30 cellular contexts compared by ENCODE assay signal in the genomic region with DNA sequence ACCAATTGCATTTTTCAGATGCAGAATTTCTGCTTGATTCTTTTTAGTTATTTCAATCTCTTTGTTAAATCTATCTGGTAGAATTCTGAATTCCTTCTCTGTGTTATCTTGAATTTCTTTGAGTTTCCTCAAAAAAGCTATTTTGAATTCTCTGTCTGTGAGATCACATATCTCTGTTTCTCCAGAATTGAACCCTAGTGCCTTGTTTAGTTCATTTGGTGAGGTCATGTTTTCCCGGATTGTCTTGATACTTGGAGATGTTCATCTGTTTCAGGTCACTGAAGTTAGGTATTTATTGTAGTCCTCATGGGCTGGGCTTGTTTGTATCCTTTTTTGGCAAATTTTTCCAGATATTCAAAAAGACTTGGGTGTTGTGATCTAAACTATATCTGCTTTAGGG.
"Had no signal": no experiment of that assay in that cellular context is flagged by ENCODE, and none has a peak within 500 bp of the region (broad histone marks: within the 10 kb centered on the region; RNA-seq: fewer than 3 reads in every experiment).

No MANE protein-coding gene starts in this region.

- H3K4me3 ChIP-seq: adrenal gland, ascending aorta, body of pancreas, breast epithelium, cardiac muscle cell had no signal

- H3K9me3 ChIP-seq: adrenal gland, ascending aorta, body of pancreas, breast epithelium had no signal

- H3K4me1 ChIP-seq: body of pancreas, breast epithelium had no signal

- DNase-seq: activated effector memory CD4-positive, alpha-beta T cell treated with anti-CD3 and anti-CD28 coated beads, Interleukin-2, amount 50 U/mL, for 16 hours; activated effector memory CD4-positive, alpha-beta T cell treated with Interleukin-2 at 50 U/mL for 16 hours; activated gamma-delta T cell; activated gamma-delta T cell treated with Interleukin-2 at 50 U/mL for 16 hours; activated naive CD4-positive, alpha-beta T cell; activated naive CD4-positive, alpha-beta T cell treated with anti-CD3 and anti-CD28 coated beads for 36 hours; activated naive CD4-positive, alpha-beta T cell treated with anti-CD3 and anti-CD28 coated beads, Interleukin-2, amount 10 ng/mL, durations not matched to agents 7 days and 5 days; activated naive CD4-positive, alpha-beta T cell treated with anti-CD3 and anti-CD28 coated beads, Interleukin-2, amount 50 U/mL, for 16 hours; activated naive CD4-positive, alpha-beta T cell treated with Interleukin-2 at 50 U/mL for 16 hours; activated naive CD8-positive, alpha-beta T cell treated with anti-CD3 and anti-CD28 coated beads for 36 hours; activated naive CD8-positive, alpha-beta T cell treated with anti-CD3 and anti-CD28 coated beads, Interleukin-2, amount 10 ng/mL, durations not matched to agents 7 days and 5 days; activated naive CD8-positive, alpha-beta T cell treated with anti-CD3 and anti-CD28 coated beads, Interleukin-2, amount 50 U/mL, for 24 hours; activated T-cell treated with anti-CD3 and anti-CD28 coated beads, Interleukin-2, amount 50 U/mL, for 1 hour; activated T-cell treated with anti-CD3 and anti-CD28 coated beads, Interleukin-2, amount 50 U/mL, for 24 hours; activated T-cell treated with anti-CD3 and anti-CD28 coated beads, Interleukin-2, amount 50 U/mL, for 4 hours; activated T-cell treated with anti-CD3 and anti-CD28 coated beads, Interleukin-2, amount 50 U/mL, for 48 hours; activated T-cell treated with anti-CD3 and anti-CD28 coated beads, Interleukin-2, amount 50 U/mL, for 72 hours; adrenal gland; amniotic stem cell; amygdala; anterior cingulate cortex; aorta; body of pancreas; brain microvascular endothelial cell; caudate nucleus; central memory CD4-positive, alpha-beta T cell; cerebellar nuclear complex had no signal

- H3K36me3 ChIP-seq: adrenal gland, ascending aorta, brain microvascular endothelial cell, breast epithelium, cardiac muscle cell had no signal

- H3K27ac ChIP-seq: adrenal gland, ascending aorta, body of pancreas, brain microvascular endothelial cell, breast epithelium, cardiac muscle cell had no signal

- H3K27me3 ChIP-seq: adrenal gland, ascending aorta, body of pancreas, brain microvascular endothelial cell, breast epithelium, cardiac muscle cell had no signal
